Comparison of ENCODE assay signal across 9 cellular contexts in genomic region chr20:47315339-47315662, GRCh38. TPM values are rescaled to one million over a fixed set of nuclear protein-coding genes. Genes with fewer than 3 reads are reported as not detected.
DNase-seq lines count a peak whose midpoint lies in the region; ATAC-seq, FAIRE-seq and TF ChIP-seq lines count a peak whose summit lies in the region.
"Had no signal": no experiment of that assay in that cellular context is flagged by ENCODE, and none has a peak within 500 bp of the region (broad histone marks: within the 10 kb centered on the region; RNA-seq: fewer than 3 reads in every experiment).

No MANE protein-coding gene starts in this region.

- no peak for FAIRE-seq in GM12891 (lab: Jason Lieb, UNC)
- FAIRE-seq: islet of Langerhans had no signal

- peak; percentile 45 for DNase-seq in NCI-H146 treated with DMSO at 0.1 percent for 48 hours (lab: John Stamatoyannopoulos, UW; ENCODE audit: unreplicated experiment)
- DNase-seq in dermis blood vessel endothelial cell = peak; percentile 28
- DNase-seq in NOMO-1 (lab: John Stamatoyannopoulos, UW; ENCODE audit: unreplicated experiment in 2 of 2) = no peak
- DNase-seq in cerebellum (ENCODE audit: low spot score) = no peak
- DNase-seq in GM12891 (ENCODE audit: insufficient read length, low spot score) = no peak

- no peaks in the 10 kb centered on the region for H3K27me3 Mint-ChIP-seq in nephron (ENCODE audit: low read depth)

- peaks cover 84% of the 10 kb centered on the region for H3K4me1 ChIP-seq in BLaER1

- no peak for ATAC-seq in HG03097 (IDR thresholded peaks at IDR 0.05; ENCODE audit: low FRiP score, unreplicated experiment)

- H3K27ac Mint-ChIP-seq in nephron = peak overlapping the region; percentile 95 to 100 (median 99)

- peak overlapping the region; percentile 29; the same call in 1 of the 2 replicates for H3K9ac ChIP-seq in BLaER1

- H3K4me3 ChIP-seq in BLaER1 = no peak overlapping the region

- TF ChIP-seq CTCF in nephron (IDR thresholded peaks at IDR 0.05; ENCODE audit: unreplicated experiment in 3 of 3) = no peak

- 0 out of 2 replicates have a peak overlapping the region, but pooled peaks have one; percentile 14 for H3K27ac ChIP-seq in BLaER1

- H4K20me1 ChIP-seq in BLaER1 = peaks cover 100% of the 10 kb centered on the region

- H3K27me3 ChIP-seq in BLaER1 = no peaks in the 10 kb centered on the region

- H3K36me3 ChIP-seq in BLaER1 = peaks cover 93% of the 10 kb centered on the region

- H3K9me3 ChIP-seq in BLaER1 = no peaks in the 10 kb centered on the region

- no peak for TF ChIP-seq POLR2A in GM12891 (IDR thresholded peaks at IDR 0.05; ENCODE audit: low read depth, low read length)

- no peaks in the 10 kb centered on the region for H3K9me3 Mint-ChIP-seq in nephron

- H3K4me2 ChIP-seq in BLaER1 = peak overlapping the region; percentile 45

- H3K4me1 Mint-ChIP-seq in nephron = peaks cover 61% of the 10 kb centered on the region

- peaks cover 16% of the 10 kb centered on the region for H3K36me3 Mint-ChIP-seq in nephron (ENCODE audit: low read depth)

- peak overlapping the region in 1 of 3 experiments; percentile 13 for H3K4me3 Mint-ChIP-seq in nephron

TF ChIP-seq in GM12891, 5 proteins besides CTCF, POLR2A, EP300 and RAD21:
- no peak for TF ChIP-seq POLR2AphosphoS5 (IDR thresholded peaks at IDR 0.05; ENCODE audit: low read depth, low read length)
- no peak for TF ChIP-seq PAX5 (IDR thresholded peaks at IDR 0.05; ENCODE audit: insufficient read depth, low read length, severe bottlenecking)
- TF ChIP-seq TAF1 (IDR thresholded peaks at IDR 0.05; ENCODE audit: low read depth, low read length) = no peak
- TF ChIP-seq POU2F2 (IDR thresholded peaks at IDR 0.05; ENCODE audit: low read depth, low read length) = no peak
- TF ChIP-seq SPI1 (IDR thresholded peaks at IDR 0.05; ENCODE audit: low read depth, low read length) = no peak
TF ChIP-seq in GM12891: peak in this region for 0.

RNA-seq across cellular contexts. Expression of gene ZMYND8, which starts 41.2 kb away (rescaled TPM):
- total RNA-seq in dermis blood vessel endothelial cell (35.9 and 59.4 TPM in 2 replicates), cerebellum (39.7 TPM)
- 14.5 TPM for polyA plus RNA-seq in GM12891 (2012; ENCODE audit: low read depth, missing spikeins)

Comparison
In these comparisons a context has a peak if more than half of its experiments do, and no peak if none do; other contexts are left out.
1. DNase-seq: peak in NCI-H146 treated with DMSO at 0.1 percent for 48 hours (single experiment) and dermis blood vessel endothelial cell (single experiment); none in NOMO-1 (0 of 2), cerebellum (single experiment) and GM12891 (single experiment).